33 cellular contexts compared by ENCODE assay signal in the genomic region with DNA sequence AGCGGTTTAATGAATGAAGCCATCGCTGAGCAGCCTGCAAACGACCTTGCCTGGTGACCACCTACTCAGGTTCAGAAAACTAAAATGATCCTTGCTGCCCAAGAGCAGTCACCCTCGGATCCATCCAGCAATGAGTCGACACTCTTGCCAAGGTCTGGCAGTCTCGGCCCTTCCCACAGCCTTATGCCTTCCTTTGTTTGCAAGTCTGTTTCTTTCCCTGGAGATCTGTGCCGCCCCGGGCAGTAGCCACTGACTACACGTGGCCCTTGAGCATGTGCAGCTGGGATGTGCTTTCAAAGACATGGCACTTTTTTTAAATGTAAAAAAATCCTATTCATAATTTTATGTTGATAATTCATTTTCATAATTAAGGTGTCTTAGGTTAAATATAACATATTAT. TPM values are rescaled to one million over a fixed set of nuclear protein-coding genes. Genes with fewer than 3 reads are reported as not detected.
"Had no signal": no experiment of that assay in that cellular context is flagged by ENCODE, and none has a peak within 500 bp of the region (broad histone marks: within the 10 kb centered on the region; RNA-seq: fewer than 3 reads in every experiment).

No MANE protein-coding gene starts in this region.

- DNase-seq: hippocampal formation; kidney; left colon; left lung; lower lobe of right lung; mammary epithelial cell; mesenchymal stem cell; naive B cell; natural killer cell; nephron progenitor cell; ovary; right lobe of liver; stimulated activated CD4-positive, alpha-beta T cell treated with anti-CD3 and anti-CD28 coated beads, Interleukin-1b, Interleukin-23, amount 100 ng/mL, for 48 hours; stimulated activated CD4-positive, alpha-beta T cell treated with anti-CD3 and anti-CD28 coated beads, Interleukin-2, amount 100 ng/mL, for 48 hours; stimulated activated CD4-positive, alpha-beta T cell treated with anti-CD3 and anti-CD28 coated beads, Interleukin-4, amount 100 ng/mL, for 4 hours; stimulated activated CD8-positive, alpha-beta memory T cell treated with anti-CD3 and anti-CD28 coated beads, Interleukin-4, amount 100 ng/mL, for 48 hours; stimulated activated naive CD4-positive, alpha-beta T cell treated with Interleukin-2 at 50 U/mL for 16 hours; stimulated activated naive CD8-positive, alpha-beta T cell treated with anti-CD3 and anti-CD28 coated beads, Interleukin-15, amount 100 ng/mL, for 72 hours; substantia nigra; transverse colon; upper lobe of left lung had no signal

- H3K4me1 ChIP-seq: left lung, lower lobe of right lung, right atrium auricular region, right lobe of liver, transverse colon, upper lobe of left lung had no signal

- H3K4me1 Mint-ChIP-seq: naive B cell; natural killer cell; stimulated activated memory B cell treated with anti-CD40 and anti-IgM and Interleukin-4, amounts not matched to agents 10 μg/mL and 1 μg/mL and 100 μg/mL, for 72 hours had no signal

- H3K27me3 Mint-ChIP-seq: stimulated activated naive CD8-positive, alpha-beta T cell treated with anti-CD3 and anti-CD28 coated beads, Interleukin-15, amount 100 ng/mL, for 72 hours had no signal

- H3K27ac Mint-ChIP-seq: natural killer cell; nephron progenitor cell; progenitor cell of endocrine pancreas; stimulated activated memory B cell treated with anti-CD40 and anti-IgM and Interleukin-4, amounts not matched to agents 10 μg/mL and 1 μg/mL and 100 μg/mL, for 72 hours had no signal

- H3K36me3 ChIP-seq: left lung, lower lobe of right lung, ovary, right atrium auricular region, right lobe of liver, transverse colon, upper lobe of left lung had no signal

- H3K9me3 Mint-ChIP-seq: natural killer cell; nephron progenitor cell; stimulated activated memory B cell treated with anti-CD40 and anti-IgM and Interleukin-4, amounts not matched to agents 10 μg/mL and 1 μg/mL and 100 μg/mL, for 72 hours; stimulated activated naive CD8-positive, alpha-beta T cell treated with anti-CD3 and anti-CD28 coated beads, Interleukin-15, amount 100 ng/mL, for 72 hours had no signal

- ATAC-seq: left colon; left lung; lower lobe of right lung; natural killer cell; right lobe of liver; stimulated activated memory B cell treated with anti-CD40 and anti-IgM and Interleukin-4, amounts not matched to agents 10 μg/mL and 1 μg/mL and 100 μg/mL, for 72 hours; stimulated activated naive CD8-positive, alpha-beta T cell treated with anti-CD3 and anti-CD28 coated beads, Interleukin-15, amount 100 ng/mL, for 72 hours had no signal

- H3K4me2 ChIP-seq: smooth muscle cell had no signal

- H3K27ac ChIP-seq: left lung, lower lobe of right lung, ovary, right atrium auricular region, right lobe of liver, transverse colon, upper lobe of left lung had no signal

- H3K27me3 ChIP-seq: left lung, ovary, right atrium auricular region, right lobe of liver, upper lobe of left lung had no signal

- H3K9me3 ChIP-seq: left lung, lower lobe of right lung, ovary, right atrium auricular region, right lobe of liver, transverse colon, upper lobe of left lung had no signal

- H3K4me3 Mint-ChIP-seq: naive B cell; natural killer cell; nephron progenitor cell; stimulated activated memory B cell treated with anti-CD40 and anti-IgM and Interleukin-4, amounts not matched to agents 10 μg/mL and 1 μg/mL and 100 μg/mL, for 72 hours; stimulated activated naive CD8-positive, alpha-beta T cell treated with anti-CD3 and anti-CD28 coated beads, Interleukin-15, amount 100 ng/mL, for 72 hours had no signal

- H3K36me3 Mint-ChIP-seq: naive B cell; natural killer cell; stimulated activated memory B cell treated with anti-CD40 and anti-IgM and Interleukin-4, amounts not matched to agents 10 μg/mL and 1 μg/mL and 100 μg/mL, for 72 hours had no signal

- H3K4me3 ChIP-seq: left lung, lower lobe of right lung, ovary, right atrium auricular region, right lobe of liver, smooth muscle cell, transverse colon, upper lobe of left lung had no signal

RNA-seq across cellular contexts. Expression of gene SLC35G4, which starts 37.2 kb away (rescaled TPM):
- total RNA-seq: kidney, left colon, left lung, liver, lower lobe of right lung, mammary epithelial cell, mononuclear cell, natural killer cell, omental fat pad, ovary, progenitor cell of endocrine pancreas, pulmonary artery endothelial cell, renal cortical epithelial cell, right atrium auricular region, right lobe of liver, skeletal muscle tissue, smooth muscle cell, temporal lobe, transverse colon, upper lobe of left lung, urinary bladder had no signal
- polyA plus RNA-seq: liver, mammary epithelial cell, ovary, smooth muscle cell, urinary bladder had no signal
